In the genomic region with DNA sequence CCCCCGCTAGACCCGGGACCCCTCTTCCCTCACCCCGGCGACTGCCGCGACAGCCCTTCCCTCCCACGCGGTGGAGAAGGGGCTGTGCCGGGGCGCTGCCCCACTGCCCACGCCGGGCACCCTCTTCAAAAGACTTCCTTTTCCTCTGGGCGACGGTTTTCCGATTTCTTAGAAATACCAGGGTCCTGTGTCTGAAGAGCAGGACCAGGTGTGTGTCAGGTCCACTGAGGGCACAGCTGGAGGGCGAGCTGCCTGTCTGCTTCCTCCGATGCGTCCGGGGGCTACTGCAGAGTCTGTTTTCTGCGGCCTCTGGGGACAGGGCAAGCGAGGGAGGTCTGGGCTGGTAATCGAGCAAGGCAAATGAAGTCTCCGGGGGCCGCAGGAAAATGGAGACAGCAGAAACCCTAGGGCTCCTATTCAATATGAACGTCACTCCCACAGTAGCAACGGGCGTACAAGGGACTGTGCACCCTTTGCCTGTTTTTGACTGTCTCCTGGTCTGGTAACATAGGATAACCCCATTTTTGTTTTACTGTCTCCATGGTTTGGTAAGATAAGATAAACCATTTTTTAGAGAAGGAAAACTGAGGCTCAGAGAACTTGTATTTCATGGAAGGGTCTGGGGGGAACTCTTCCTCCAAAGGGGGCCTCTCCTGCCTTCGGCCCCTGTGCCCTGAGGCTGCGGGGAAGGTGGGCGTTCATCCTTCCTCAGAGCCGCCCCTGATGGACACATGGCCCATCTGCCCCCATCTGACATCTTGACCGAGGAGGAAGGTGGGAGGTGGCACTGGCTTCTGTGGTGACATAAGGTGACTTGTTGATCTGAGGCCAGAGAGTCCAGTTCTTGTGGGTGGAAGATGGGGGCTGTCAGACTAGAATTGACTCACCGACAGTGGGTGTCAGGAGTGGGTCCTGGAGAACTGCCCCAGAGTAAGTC, we compare ENCODE assay signal across 8 cellular contexts. TPM values are rescaled to one million over a fixed set of nuclear protein-coding genes. Genes with fewer than 3 reads are reported as not detected.
DNase-seq lines count a peak whose midpoint lies in the region; ATAC-seq and TF ChIP-seq lines count a peak whose summit lies in the region.

No MANE protein-coding gene starts in this region.

- H3K27me3 ChIP-seq in DOHH2 (ENCODE audit: control insufficient read depth, low read length) (peaks cover 84% of the 10 kb centered on the region), right lobe of liver (no peaks in the 10 kb centered on the region), upper lobe of left lung (no peaks in the 10 kb centered on the region), mesendoderm (ENCODE audit: insufficient read depth, low read length, poor library complexity) (peaks cover 2% of the 10 kb centered on the region)

- H4K5ac ChIP-seq in mesendoderm (ENCODE audit: low read length): no peak overlapping the region

- TF ChIP-seq POLR2A in right lobe of liver (IDR thresholded peaks at IDR 0.05): no peak
- no peak for TF ChIP-seq POLR2A in upper lobe of left lung (IDR thresholded peaks at IDR 0.05)

- no peak overlapping the region for H3K4ac ChIP-seq in mesendoderm (ENCODE audit: low read depth, low read length)

- TF ChIP-seq CTCF in DOHH2 (IDR thresholded peaks at IDR 0.05; ENCODE audit: low read depth, low read length, poor library complexity, severe bottlenecking) (no peak), right lobe of liver (IDR thresholded peaks at IDR 0.05) (no peak), upper lobe of left lung (IDR thresholded peaks at IDR 0.05) (peak in 1 of 6 experiments; percentile 1)

- no peak overlapping the region for H2BK15ac ChIP-seq in mesendoderm (replicated peaks; ENCODE audit: low read depth)

- H3K4me3 ChIP-seq in DOHH2 (ENCODE audit: low read length) (no peak overlapping the region), right lobe of liver (peak overlapping the region; percentile 65 to 89 (median 82)), upper lobe of left lung (peak overlapping the region; percentile 62 to 95 (median 90)), mesendoderm (ENCODE audit: low read length) (no peak overlapping the region)

- H2BK5ac ChIP-seq in mesendoderm (ENCODE audit: low read length): no peak overlapping the region

- peaks cover 44% of the 10 kb centered on the region for H3K36me3 Mint-ChIP-seq in activated naive CD8-positive, alpha-beta T cell treated with anti-CD3 and anti-CD28 coated beads for 36 hours

- intact Hi-C loops in right lobe of liver (cut with DNase I): no loop called here

- H3K9ac ChIP-seq in mesendoderm (ENCODE audit: low read length): no peak overlapping the region

- H3K4me1 Mint-ChIP-seq in activated naive CD8-positive, alpha-beta T cell treated with anti-CD3 and anti-CD28 coated beads for 36 hours: peaks cover 63% of the 10 kb centered on the region

- no peaks in the 10 kb centered on the region for H3K79me2 ChIP-seq in DOHH2 (ENCODE audit: control insufficient read depth, low read length)
- no peaks in the 10 kb centered on the region for H3K79me2 ChIP-seq in mesendoderm (ENCODE audit: control insufficient read depth, insufficient read depth, low read length)

- ATAC-seq in HG02852 (IDR thresholded peaks at IDR 0.05; ENCODE audit: unreplicated experiment): peak; percentile 15
- peak in 3 of 4 donors; percentile 2 to 4 (median 4) for ATAC-seq in right lobe of liver
- ATAC-seq in upper lobe of left lung (ENCODE audit: low FRiP score in 2 of 2): peak in 1 of 2 donors; percentile 40

- no peak overlapping the region for H3K27ac ChIP-seq in DOHH2 (ENCODE audit: low read depth, low read length)
- peak overlapping the region; percentile 96 to 99 (median 98) for H3K27ac ChIP-seq in right lobe of liver
- H3K27ac ChIP-seq in upper lobe of left lung: peak overlapping the region; percentile 91 to 98 (median 91)
- H3K27ac ChIP-seq in mesendoderm (ENCODE audit: low read depth, low read length): no peak overlapping the region

- no peak overlapping the region for H2BK120ac ChIP-seq in mesendoderm (ENCODE audit: low read depth, low read length)

- 0% methylated on average over 6 of the region's 33 CpGs for WGBS in right lobe of liver (ENCODE audit: insufficient coverage, low coverage, low lambda C conversion rate, missing lambda C conversion rate)
- 10 to 24% methylated on average over 23 to 24 of the region's 33 CpGs for WGBS in upper lobe of left lung, 2 donors
- no CpG with 5 or more reads among the region's 33 CpGs for WGBS in mesendoderm (ENCODE audit: extremely low coverage, insufficient coverage, low lambda C conversion rate)

- H3K23ac ChIP-seq in mesendoderm (ENCODE audit: low read length): no peak overlapping the region

- H3F3A ChIP-seq in DOHH2 (ENCODE audit: control insufficient read depth, insufficient read depth): 0 out of 2 replicates have a peak, but pooled peaks cover 2% of the 10 kb centered on the region

- H3K27ac Mint-ChIP-seq in activated naive CD8-positive, alpha-beta T cell treated with anti-CD3 and anti-CD28 coated beads for 36 hours: peak overlapping the region; percentile 100

- peak; percentile 45 for DNase-seq in activated naive CD8-positive, alpha-beta T cell treated with anti-CD3 and anti-CD28 coated beads for 36 hours
- DNase-seq in right lobe of liver (peak in 1 of 3 donors; percentile 34), upper lobe of left lung (no peak), mesendoderm (no peak), SW 1271 (lab: John Stamatoyannopoulos, UW) (no peak)
- DNase-seq in activated CD4-positive, CD25-positive, alpha-beta regulatory T cell treated with anti-CD3 and anti-CD28 coated beads, Interleukin-2, amount 50 U/mL, for 72 hours: no peak

- H3K27me3 Mint-ChIP-seq in activated naive CD8-positive, alpha-beta T cell treated with anti-CD3 and anti-CD28 coated beads for 36 hours: no peaks in the 10 kb centered on the region

- no peak overlapping the region for H3K18ac ChIP-seq in mesendoderm (ENCODE audit: low read length)

- no peaks in the 10 kb centered on the region for H3K79me1 ChIP-seq in mesendoderm (ENCODE audit: low read length)

- peaks cover 17% of the 10 kb centered on the region for H3K4me1 ChIP-seq in DOHH2 (ENCODE audit: control insufficient read depth, low read length)
- peaks cover 3 to 29% (median 14%) of the 10 kb centered on the region in 4 donors for H3K4me1 ChIP-seq in right lobe of liver
- H3K4me1 ChIP-seq in upper lobe of left lung: peaks cover 33 to 67% (median 54%) of the 10 kb centered on the region in 4 donors
- H3K4me1 ChIP-seq in mesendoderm (ENCODE audit: control insufficient read depth, low read depth, low read length): no peaks in the 10 kb centered on the region

- H3K56ac ChIP-seq in mesendoderm (ENCODE audit: low read length): no peak overlapping the region

- H3K4me2 ChIP-seq in DOHH2 (ENCODE audit: low read length) (peak overlapping the region; percentile 55), mesendoderm (ENCODE audit: low read length) (no peak overlapping the region)

- H3K9me3 ChIP-seq in DOHH2 (ENCODE audit: control insufficient read depth, insufficient read depth, low read length) (no peaks in the 10 kb centered on the region), right lobe of liver (no peaks in the 10 kb centered on the region), upper lobe of left lung (no peaks in the 10 kb centered on the region)

- H3K9me3 Mint-ChIP-seq in activated naive CD8-positive, alpha-beta T cell treated with anti-CD3 and anti-CD28 coated beads for 36 hours: peaks cover 4% of the 10 kb centered on the region

- no peak for TF ChIP-seq EP300 in upper lobe of left lung (IDR thresholded peaks at IDR 0.05)

- H2AK5ac ChIP-seq in mesendoderm (ENCODE audit: low read length): no peak overlapping the region

- H3K36me3 ChIP-seq in DOHH2 (ENCODE audit: control insufficient read depth, low read length): no peaks in the 10 kb centered on the region
- no peaks in the 10 kb centered on the region for H3K36me3 ChIP-seq in right lobe of liver
- no peaks in the 10 kb centered on the region for H3K36me3 ChIP-seq in upper lobe of left lung
- H3K36me3 ChIP-seq in mesendoderm (ENCODE audit: control insufficient read depth, insufficient read depth, low read length): no peaks in the 10 kb centered on the region

- no peak overlapping the region for H4K8ac ChIP-seq in mesendoderm (ENCODE audit: low read depth, low read length)

- H3K4me3 Mint-ChIP-seq in activated naive CD8-positive, alpha-beta T cell treated with anti-CD3 and anti-CD28 coated beads for 36 hours: peak overlapping the region; percentile 100

- peaks cover 7% of the 10 kb centered on the region; the same call in 1 of the 2 replicates for H4K20me1 ChIP-seq in DOHH2 (ENCODE audit: control insufficient read depth, insufficient read depth, low read depth, low read length)

- H3K9me2 ChIP-seq in DOHH2 (replicated peaks; ENCODE audit: control insufficient read depth, low read length): no peaks in the 10 kb centered on the region

RNA-seq across cellular contexts. Expression of a gene that starts 1.0 kb away (rescaled TPM):
- total RNA-seq in activated naive CD8-positive, alpha-beta T cell treated with anti-CD3 and anti-CD28 coated beads for 36 hours: 100 to 1,000 TPM; 187 to 193 TPM
- total RNA-seq in right lobe of liver (10 to 100 TPM; 12.9 to 56.9 (median 26.5) TPM), upper lobe of left lung (100 to 1,000 TPM in 1 of 6 donors, 10 to 100 TPM in 5; 28.3 to 113 (median 58.5) TPM)
- 0.77 TPM for polyA plus RNA-seq in mesendoderm (2013, experiment 1 of 2)
- polyA plus RNA-seq in mesendoderm (2013, experiment 2 of 2): 0.66 TPM

Comparison
In these comparisons a context has a peak if more than half of its experiments do, and no peak if none do; other contexts are left out.
1. H3K27ac ChIP-seq: peak in right lobe of liver (3 of 3) and upper lobe of left lung (4 of 4); none in DOHH2 (single experiment) and mesendoderm (single experiment).
2. H3K4me3 ChIP-seq: peak in right lobe of liver (3 of 3) and upper lobe of left lung (4 of 4); none in DOHH2 (single experiment) and mesendoderm (single experiment).